6 cellular contexts compared by ENCODE assay signal in genomic region chr1:248305672-248306071, GRCh38. TPM values are rescaled to one million over a fixed set of nuclear protein-coding genes. Genes with fewer than 3 reads are reported as not detected.
"Had no signal": no experiment of that assay in that cellular context is flagged by ENCODE, and none has a peak within 500 bp of the region (broad histone marks: within the 10 kb centered on the region; RNA-seq: fewer than 3 reads in every experiment).

No MANE protein-coding gene starts in this region.

RNA-seq across cellular contexts. Expression of gene OR2T12, which starts 2.4 kb away (rescaled TPM):
- total RNA-seq: GM23338, H1, H9, HT-29, IMR-90, K562 had no signal
- polyA plus RNA-seq: GM23338, H1, IMR-90 had no signal

RNA-seq across cellular contexts. Expression of gene OR2M7, which starts 18.7 kb away (rescaled TPM):
- total RNA-seq: GM23338, H1, H9, HT-29, IMR-90, K562 had no signal
- polyA plus RNA-seq: GM23338, H1, IMR-90, K562 had no signal

RNA-seq across cellular contexts. Expression of gene OR2T33, which starts 27.9 kb away (rescaled TPM):
- total RNA-seq: H1, H9, HT-29, IMR-90 had no signal
- polyA plus RNA-seq: H1, IMR-90 had no signal

RNA-seq across cellular contexts. Expression of gene OR14C36, which starts 42.9 kb away (rescaled TPM):
- total RNA-seq: GM23338, H1, H9, HT-29, IMR-90, K562 had no signal
- polyA plus RNA-seq: GM23338, H1, IMR-90, K562 had no signal

RNA-seq across cellular contexts. Expression of gene OR2T4, which starts 55.8 kb away (rescaled TPM):
- total RNA-seq: GM23338, H1, H9, HT-29, IMR-90, K562 had no signal
- polyA plus RNA-seq: GM23338, H1, IMR-90, K562 had no signal
